1 cellular context compared by ENCODE assay signal in the genomic region with DNA sequence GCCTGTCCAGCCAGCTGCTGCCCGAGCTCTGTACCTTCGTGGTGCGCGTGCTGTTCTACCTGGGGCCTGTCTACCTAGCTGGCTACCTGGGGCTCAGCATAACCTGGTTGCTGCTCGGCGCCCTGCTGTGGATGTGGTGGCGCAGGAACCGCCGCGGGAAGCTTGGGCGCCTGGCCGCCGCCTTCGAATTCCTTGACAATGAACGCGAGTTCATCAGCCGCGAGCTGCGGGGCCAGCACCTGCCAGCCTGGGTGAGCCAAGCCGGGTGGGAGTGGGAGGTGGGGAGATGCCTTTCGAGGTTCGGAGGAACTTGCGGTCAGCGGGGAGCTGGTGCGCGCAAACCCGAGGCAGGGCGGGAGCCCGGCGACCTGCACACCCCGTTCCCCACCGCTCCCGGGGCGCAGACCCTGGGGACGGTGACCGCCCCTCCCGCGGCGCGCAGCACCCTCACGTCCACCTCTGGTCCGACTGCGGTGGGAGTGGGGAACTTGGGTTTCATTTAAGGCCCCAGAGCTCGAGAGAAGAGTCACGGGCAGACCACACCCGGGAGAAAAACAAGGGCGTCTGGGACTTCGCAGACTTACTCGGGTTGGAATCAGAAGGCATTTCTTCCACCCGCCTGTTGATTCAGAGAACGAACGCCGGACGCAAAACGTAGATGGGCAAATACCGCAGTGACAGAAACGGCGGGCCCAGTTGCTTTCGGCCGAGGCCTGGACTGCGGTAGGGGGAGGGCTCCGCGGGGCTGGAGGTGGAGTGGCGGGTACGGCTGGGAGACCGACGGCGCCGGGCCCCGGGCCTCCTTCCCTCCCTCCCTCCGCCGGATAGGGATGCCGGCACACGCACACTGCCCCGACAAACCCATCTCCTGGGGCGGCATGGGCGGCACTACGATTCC.
TF ChIP-seq lines count a peak whose summit lies in the region.

No MANE protein-coding gene starts in this region.

TF ChIP-seq in H1, 55 proteins besides CTCF, POLR2A, EP300 and RAD21:
- TF ChIP-seq JUND (IDR thresholded peaks at IDR 0.05; ENCODE audit: low read length) (no peak), GTF2F1 (IDR thresholded peaks at IDR 0.05; ENCODE audit: borderline replicate concordance, low read depth, low read length) (no peak), CBX5 (IDR thresholded peaks at IDR 0.05; ENCODE audit: low read depth, low read length) (no peak), PHF8 (conservative IDR thresholded peaks at IDR 0.05; ENCODE audit: low read depth, low read length) (0 out of 2 replicates have a peak, but pooled peaks have one; percentile 6), TBP (IDR thresholded peaks at IDR 0.05; ENCODE audit: low read depth, low read length) (no peak), TCF12 (IDR thresholded peaks at IDR 0.05; ENCODE audit: low read depth, low read length) (no peak), RNF2 (IDR thresholded peaks at IDR 0.05; ENCODE audit: borderline replicate concordance, low read depth, low read length, missing control alignments, poor library complexity, severe bottlenecking) (no peak), RXRA (IDR thresholded peaks at IDR 0.05; ENCODE audit: insufficient read depth, low read depth, low read length) (no peak), ZNF274 (IDR thresholded peaks at IDR 0.05; ENCODE audit: borderline replicate concordance, extremely low read depth, low read length) (no peak), ASH2L (IDR thresholded peaks at IDR 0.05; ENCODE audit: low read length) (peak; percentile 38), YY1 (IDR thresholded peaks at IDR 0.05; ENCODE audit: low read depth, low read length) (no peak), BRCA1 (IDR thresholded peaks at IDR 0.05; ENCODE audit: low read depth, low read length) (no peak), SUZ12 (IDR thresholded peaks at IDR 0.05; ENCODE audit: low read length) (peak; percentile 87), CBX8 (IDR thresholded peaks at IDR 0.05; ENCODE audit: borderline replicate concordance, low read depth, low read length) (no peak), SP4 (IDR thresholded peaks at IDR 0.05; ENCODE audit: low read length) (no peak), KDM1A (IDR thresholded peaks at IDR 0.05; ENCODE audit: borderline replicate concordance, low read length) (no peak), FOSL1 (IDR thresholded peaks at IDR 0.05; ENCODE audit: insufficient read depth, low read depth, low read length) (no peak), SIN3A (conservative IDR thresholded peaks at IDR 0.05 in 1 of 2, IDR thresholded peaks at IDR 0.05 in 1 of 2; ENCODE audit: low read depth in 1 of 2, low read length in 2 of 2) (no peak), RBBP5 (IDR thresholded peaks at IDR 0.05; ENCODE audit: borderline replicate concordance, low read depth, low read length) (0 out of 2 replicates have a peak, but pooled peaks have one; percentile 9), TEAD4 (IDR thresholded peaks at IDR 0.05; ENCODE audit: low read depth, low read length) (no peak), KDM4A (IDR thresholded peaks at IDR 0.05; ENCODE audit: low read depth, low read length, severe bottlenecking) (peak; percentile 100), CHD2 (IDR thresholded peaks at IDR 0.05; ENCODE audit: low read length) (no peak), SAP30 (IDR thresholded peaks at IDR 0.05; ENCODE audit: insufficient read depth, insufficient replicate concordance, low read length) (no peak), CHD1 (IDR thresholded peaks at IDR 0.05; ENCODE audit: low read depth, low read length) (no peak), SIX5 (IDR thresholded peaks at IDR 0.05; ENCODE audit: low read depth, low read length) (no peak), POLR2AphosphoS5 (IDR thresholded peaks at IDR 0.05; ENCODE audit: low read depth, low read length) (no peak), HDAC6 (IDR thresholded peaks at IDR 0.05; ENCODE audit: low read depth, low read length) (no peak), GABPA (IDR thresholded peaks at IDR 0.05; ENCODE audit: borderline replicate concordance, insufficient read depth, low read length) (no peak), TAF7 (optimal IDR thresholded peaks at IDR 0.05; ENCODE audit: borderline replicate concordance, low read depth, low read length) (no peak), JUN (IDR thresholded peaks at IDR 0.05; ENCODE audit: low read depth, low read length) (no peak), BCL11A (IDR thresholded peaks at IDR 0.05; ENCODE audit: low read depth in 2 of 2, low read length in 2 of 2) (no peak), SRF (IDR thresholded peaks at IDR 0.05; ENCODE audit: low read depth, low read length) (no peak), KDM5A (IDR thresholded peaks at IDR 0.05; ENCODE audit: low read length) (no peak), MAFK (IDR thresholded peaks at IDR 0.05; ENCODE audit: low read depth, low read length) (no peak), CEBPB (IDR thresholded peaks at IDR 0.05; ENCODE audit: low read depth, low read length) (no peak), RFX5 (IDR thresholded peaks at IDR 0.05; ENCODE audit: borderline replicate concordance, low read depth, low read length) (no peak), CTBP2 (IDR thresholded peaks at IDR 0.05; ENCODE audit: borderline replicate concordance, insufficient read depth, insufficient read length, low read length) (no peak), HDAC2 (IDR thresholded peaks at IDR 0.05; ENCODE audit: borderline replicate concordance in 1 of 2, low read depth in 2 of 2, low read length in 2 of 2) (no peak; a peak in 2 of 4 replicates), TAF1 (IDR thresholded peaks at IDR 0.05; ENCODE audit: low read depth, low read length) (no peak), NRF1 (IDR thresholded peaks at IDR 0.05; ENCODE audit: low read depth, low read length) (no peak), EZH2 (IDR thresholded peaks at IDR 0.05; ENCODE audit: low read depth, low read length, severe bottlenecking) (peak; percentile 89), CREB1 (IDR thresholded peaks at IDR 0.05) (no peak), EGR1 (IDR thresholded peaks at IDR 0.05; ENCODE audit: borderline replicate concordance, low read depth, low read length) (no peak), SIRT6 (IDR thresholded peaks at IDR 0.05; ENCODE audit: low read length) (no peak), BACH1 (IDR thresholded peaks at IDR 0.05; ENCODE audit: low read length) (no peak), NANOG (IDR thresholded peaks at IDR 0.05; ENCODE audit: insufficient read depth, low read depth, low read length, poor library complexity, severe bottlenecking) (no peak), SP2 (IDR thresholded peaks at IDR 0.05; ENCODE audit: low read length) (no peak)
- TF ChIP-seq, protein P1, sequence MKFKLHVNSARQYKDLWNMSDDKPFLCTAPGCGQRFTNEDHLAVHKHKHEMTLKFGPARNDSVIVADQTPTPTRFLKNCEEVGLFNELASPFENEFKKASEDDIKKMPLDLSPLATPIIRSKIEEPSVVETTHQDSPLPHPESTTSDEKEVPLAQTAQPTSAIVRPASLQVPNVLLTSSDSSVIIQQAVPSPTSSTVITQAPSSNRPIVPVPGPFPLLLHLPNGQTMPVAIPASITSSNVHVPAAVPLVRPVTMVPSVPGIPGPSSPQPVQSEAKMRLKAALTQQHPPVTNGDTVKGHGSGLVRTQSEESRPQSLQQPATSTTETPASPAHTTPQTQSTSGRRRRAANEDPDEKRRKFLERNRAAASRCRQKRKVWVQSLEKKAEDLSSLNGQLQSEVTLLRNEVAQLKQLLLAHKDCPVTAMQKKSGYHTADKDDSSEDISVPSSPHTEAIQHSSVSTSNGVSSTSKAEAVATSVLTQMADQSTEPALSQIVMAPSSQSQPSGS (IDR thresholded peaks at IDR 0.05; ENCODE audit: low read length): no peak
- TF ChIP-seq, protein P2, sequence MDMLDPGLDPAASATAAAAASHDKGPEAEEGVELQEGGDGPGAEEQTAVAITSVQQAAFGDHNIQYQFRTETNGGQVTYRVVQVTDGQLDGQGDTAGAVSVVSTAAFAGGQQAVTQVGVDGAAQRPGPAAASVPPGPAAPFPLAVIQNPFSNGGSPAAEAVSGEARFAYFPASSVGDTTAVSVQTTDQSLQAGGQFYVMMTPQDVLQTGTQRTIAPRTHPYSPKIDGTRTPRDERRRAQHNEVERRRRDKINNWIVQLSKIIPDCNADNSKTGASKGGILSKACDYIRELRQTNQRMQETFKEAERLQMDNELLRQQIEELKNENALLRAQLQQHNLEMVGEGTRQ (IDR thresholded peaks at IDR 0.05; ENCODE audit: low read length): no peak
- TF ChIP-seq, protein P3, sequence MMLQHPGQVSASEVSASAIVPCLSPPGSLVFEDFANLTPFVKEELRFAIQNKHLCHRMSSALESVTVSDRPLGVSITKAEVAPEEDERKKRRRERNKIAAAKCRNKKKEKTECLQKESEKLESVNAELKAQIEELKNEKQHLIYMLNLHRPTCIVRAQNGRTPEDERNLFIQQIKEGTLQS (IDR thresholded peaks at IDR 0.05; ENCODE audit: insufficient read depth, low read depth, low read length): no peak
- TF ChIP-seq, protein P4, sequence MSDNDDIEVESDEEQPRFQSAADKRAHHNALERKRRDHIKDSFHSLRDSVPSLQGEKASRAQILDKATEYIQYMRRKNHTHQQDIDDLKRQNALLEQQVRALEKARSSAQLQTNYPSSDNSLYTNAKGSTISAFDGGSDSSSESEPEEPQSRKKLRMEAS (IDR thresholded peaks at IDR 0.05): no peak
- TF ChIP-seq, protein P5, sequence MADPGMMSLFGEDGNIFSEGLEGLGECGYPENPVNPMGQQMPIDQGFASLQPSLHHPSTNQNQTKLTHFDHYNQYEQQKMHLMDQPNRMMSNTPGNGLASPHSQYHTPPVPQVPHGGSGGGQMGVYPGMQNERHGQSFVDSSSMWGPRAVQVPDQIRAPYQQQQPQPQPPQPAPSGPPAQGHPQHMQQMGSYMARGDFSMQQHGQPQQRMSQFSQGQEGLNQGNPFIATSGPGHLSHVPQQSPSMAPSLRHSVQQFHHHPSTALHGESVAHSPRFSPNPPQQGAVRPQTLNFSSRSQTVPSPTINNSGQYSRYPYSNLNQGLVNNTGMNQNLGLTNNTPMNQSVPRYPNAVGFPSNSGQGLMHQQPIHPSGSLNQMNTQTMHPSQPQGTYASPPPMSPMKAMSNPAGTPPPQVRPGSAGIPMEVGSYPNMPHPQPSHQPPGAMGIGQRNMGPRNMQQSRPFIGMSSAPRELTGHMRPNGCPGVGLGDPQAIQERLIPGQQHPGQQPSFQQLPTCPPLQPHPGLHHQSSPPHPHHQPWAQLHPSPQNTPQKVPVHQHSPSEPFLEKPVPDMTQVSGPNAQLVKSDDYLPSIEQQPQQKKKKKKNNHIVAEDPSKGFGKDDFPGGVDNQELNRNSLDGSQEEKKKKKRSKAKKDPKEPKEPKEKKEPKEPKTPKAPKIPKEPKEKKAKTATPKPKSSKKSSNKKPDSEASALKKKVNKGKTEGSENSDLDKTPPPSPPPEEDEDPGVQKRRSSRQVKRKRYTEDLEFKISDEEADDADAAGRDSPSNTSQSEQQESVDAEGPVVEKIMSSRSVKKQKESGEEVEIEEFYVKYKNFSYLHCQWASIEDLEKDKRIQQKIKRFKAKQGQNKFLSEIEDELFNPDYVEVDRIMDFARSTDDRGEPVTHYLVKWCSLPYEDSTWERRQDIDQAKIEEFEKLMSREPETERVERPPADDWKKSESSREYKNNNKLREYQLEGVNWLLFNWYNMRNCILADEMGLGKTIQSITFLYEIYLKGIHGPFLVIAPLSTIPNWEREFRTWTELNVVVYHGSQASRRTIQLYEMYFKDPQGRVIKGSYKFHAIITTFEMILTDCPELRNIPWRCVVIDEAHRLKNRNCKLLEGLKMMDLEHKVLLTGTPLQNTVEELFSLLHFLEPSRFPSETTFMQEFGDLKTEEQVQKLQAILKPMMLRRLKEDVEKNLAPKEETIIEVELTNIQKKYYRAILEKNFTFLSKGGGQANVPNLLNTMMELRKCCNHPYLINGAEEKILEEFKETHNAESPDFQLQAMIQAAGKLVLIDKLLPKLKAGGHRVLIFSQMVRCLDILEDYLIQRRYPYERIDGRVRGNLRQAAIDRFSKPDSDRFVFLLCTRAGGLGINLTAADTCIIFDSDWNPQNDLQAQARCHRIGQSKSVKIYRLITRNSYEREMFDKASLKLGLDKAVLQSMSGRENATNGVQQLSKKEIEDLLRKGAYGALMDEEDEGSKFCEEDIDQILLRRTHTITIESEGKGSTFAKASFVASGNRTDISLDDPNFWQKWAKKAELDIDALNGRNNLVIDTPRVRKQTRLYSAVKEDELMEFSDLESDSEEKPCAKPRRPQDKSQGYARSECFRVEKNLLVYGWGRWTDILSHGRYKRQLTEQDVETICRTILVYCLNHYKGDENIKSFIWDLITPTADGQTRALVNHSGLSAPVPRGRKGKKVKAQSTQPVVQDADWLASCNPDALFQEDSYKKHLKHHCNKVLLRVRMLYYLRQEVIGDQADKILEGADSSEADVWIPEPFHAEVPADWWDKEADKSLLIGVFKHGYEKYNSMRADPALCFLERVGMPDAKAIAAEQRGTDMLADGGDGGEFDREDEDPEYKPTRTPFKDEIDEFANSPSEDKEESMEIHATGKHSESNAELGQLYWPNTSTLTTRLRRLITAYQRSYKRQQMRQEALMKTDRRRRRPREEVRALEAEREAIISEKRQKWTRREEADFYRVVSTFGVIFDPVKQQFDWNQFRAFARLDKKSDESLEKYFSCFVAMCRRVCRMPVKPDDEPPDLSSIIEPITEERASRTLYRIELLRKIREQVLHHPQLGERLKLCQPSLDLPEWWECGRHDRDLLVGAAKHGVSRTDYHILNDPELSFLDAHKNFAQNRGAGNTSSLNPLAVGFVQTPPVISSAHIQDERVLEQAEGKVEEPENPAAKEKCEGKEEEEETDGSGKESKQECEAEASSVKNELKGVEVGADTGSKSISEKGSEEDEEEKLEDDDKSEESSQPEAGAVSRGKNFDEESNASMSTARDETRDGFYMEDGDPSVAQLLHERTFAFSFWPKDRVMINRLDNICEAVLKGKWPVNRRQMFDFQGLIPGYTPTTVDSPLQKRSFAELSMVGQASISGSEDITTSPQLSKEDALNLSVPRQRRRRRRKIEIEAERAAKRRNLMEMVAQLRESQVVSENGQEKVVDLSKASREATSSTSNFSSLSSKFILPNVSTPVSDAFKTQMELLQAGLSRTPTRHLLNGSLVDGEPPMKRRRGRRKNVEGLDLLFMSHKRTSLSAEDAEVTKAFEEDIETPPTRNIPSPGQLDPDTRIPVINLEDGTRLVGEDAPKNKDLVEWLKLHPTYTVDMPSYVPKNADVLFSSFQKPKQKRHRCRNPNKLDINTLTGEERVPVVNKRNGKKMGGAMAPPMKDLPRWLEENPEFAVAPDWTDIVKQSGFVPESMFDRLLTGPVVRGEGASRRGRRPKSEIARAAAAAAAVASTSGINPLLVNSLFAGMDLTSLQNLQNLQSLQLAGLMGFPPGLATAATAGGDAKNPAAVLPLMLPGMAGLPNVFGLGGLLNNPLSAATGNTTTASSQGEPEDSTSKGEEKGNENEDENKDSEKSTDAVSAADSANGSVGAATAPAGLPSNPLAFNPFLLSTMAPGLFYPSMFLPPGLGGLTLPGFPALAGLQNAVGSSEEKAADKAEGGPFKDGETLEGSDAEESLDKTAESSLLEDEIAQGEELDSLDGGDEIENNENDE (IDR thresholded peaks at IDR 0.05; ENCODE audit: insufficient replicate concordance, low read length): no peak
- TF ChIP-seq, protein P6, sequence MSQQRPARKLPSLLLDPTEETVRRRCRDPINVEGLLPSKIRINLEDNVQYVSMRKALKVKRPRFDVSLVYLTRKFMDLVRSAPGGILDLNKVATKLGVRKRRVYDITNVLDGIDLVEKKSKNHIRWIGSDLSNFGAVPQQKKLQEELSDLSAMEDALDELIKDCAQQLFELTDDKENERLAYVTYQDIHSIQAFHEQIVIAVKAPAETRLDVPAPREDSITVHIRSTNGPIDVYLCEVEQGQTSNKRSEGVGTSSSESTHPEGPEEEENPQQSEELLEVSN (IDR thresholded peaks at IDR 0.05): peak; percentile 35; the same call in 1 of the 2 replicates
